ENCODE assay signal across 16 cellular contexts in the genomic region with DNA sequence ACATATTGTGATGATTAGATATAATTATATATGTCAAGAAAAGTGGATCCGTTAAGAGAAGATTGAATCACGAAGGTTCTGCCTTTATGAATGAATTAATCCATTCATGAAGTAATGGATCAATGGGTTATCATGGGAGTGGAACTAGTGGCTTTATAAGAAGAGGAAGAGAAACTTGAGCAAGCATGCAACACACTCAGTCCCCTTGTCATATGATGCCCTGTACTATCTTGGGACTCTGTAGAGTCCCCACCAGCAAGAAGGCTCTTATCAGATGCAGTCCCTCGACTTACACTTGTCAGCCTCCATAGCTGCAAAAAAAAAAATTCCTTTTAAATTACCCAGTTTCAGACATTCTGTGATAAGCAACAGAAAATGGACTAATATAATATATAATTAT.
DNase-seq lines count a peak whose midpoint lies in the region; ATAC-seq lines count a peak whose summit lies in the region.
"Had no signal": no experiment of that assay in that cellular context is flagged by ENCODE, and none has a peak within 500 bp of the region (broad histone marks: within the 10 kb centered on the region; RNA-seq: fewer than 3 reads in every experiment).

No MANE protein-coding gene starts in this region.

- ATAC-seq in HG02763 (IDR thresholded peaks at IDR 0.05; ENCODE audit: unreplicated experiment) (peak; percentile 66), HG03565 (IDR thresholded peaks at IDR 0.05; ENCODE audit: unreplicated experiment) (peak; percentile 98)

- no peak overlapping the region for H3K4me3 Mint-ChIP-seq in activated CD4-positive, alpha-beta memory T cell treated with anti-CD3 and anti-CD28 coated beads for 36 hours
- no peak overlapping the region for H3K4me3 Mint-ChIP-seq in activated CD4-positive, alpha-beta memory T cell treated with anti-CD3 and anti-CD28 coated beads, Interleukin-2, amount 10 ng/mL, durations not matched to agents 7 days and 5 days

- H3K4me1 Mint-ChIP-seq in activated CD4-positive, alpha-beta memory T cell treated with anti-CD3 and anti-CD28 coated beads for 36 hours (ENCODE audit: low read depth), result peaks cover 23% of the 10 kb centered on the region
- H3K4me1 Mint-ChIP-seq in activated CD4-positive, alpha-beta memory T cell treated with anti-CD3 and anti-CD28 coated beads, Interleukin-2, amount 10 ng/mL, durations not matched to agents 7 days and 5 days, result peaks cover 9% of the 10 kb centered on the region

- intact Hi-C loops in activated CD4-positive, alpha-beta memory T cell treated with anti-CD3 and anti-CD28 coated beads for 36 hours (cut with micrococcal nuclease), result no loop called here

- H3K36me3 Mint-ChIP-seq in activated CD4-positive, alpha-beta memory T cell treated with anti-CD3 and anti-CD28 coated beads for 36 hours, result no peaks in the 10 kb centered on the region
- H3K36me3 Mint-ChIP-seq in activated CD4-positive, alpha-beta memory T cell treated with anti-CD3 and anti-CD28 coated beads, Interleukin-2, amount 10 ng/mL, durations not matched to agents 7 days and 5 days (ENCODE audit: low read depth), result no peaks in the 10 kb centered on the region

- no peaks in the 10 kb centered on the region for H3K27me3 Mint-ChIP-seq in activated CD4-positive, alpha-beta memory T cell treated with anti-CD3 and anti-CD28 coated beads for 36 hours
- no peaks in the 10 kb centered on the region for H3K27me3 Mint-ChIP-seq in activated CD4-positive, alpha-beta memory T cell treated with anti-CD3 and anti-CD28 coated beads, Interleukin-2, amount 10 ng/mL, durations not matched to agents 7 days and 5 days

- no peak for DNase-seq in activated CD4-positive, alpha-beta memory T cell treated with anti-CD3 and anti-CD28 coated beads for 36 hours
- no peak for DNase-seq in activated CD4-positive, alpha-beta memory T cell treated with anti-CD3 and anti-CD28 coated beads, Interleukin-2, amount 10 ng/mL, durations not matched to agents 7 days and 5 days
- DNase-seq in activated CD4-positive, CD25-positive, alpha-beta regulatory T cell (lab: John Stamatoyannopoulos, UW), result no peak
- DNase-seq in NCI-H2107 treated with DMSO at 0.1 percent for 48 hours (lab: John Stamatoyannopoulos, UW; ENCODE audit: unreplicated experiment) (no peak), HuH-7.5 (ENCODE audit: low spot score) (no peak)
- no peak for DNase-seq in activated CD4-positive, alpha-beta T cell treated with anti-CD3 and anti-CD28 coated beads, Interleukin-2, amount 50 U/mL, for 48 hours
- DNase-seq: 8988T; activated CD4-positive, alpha-beta T cell treated with anti-CD3 and anti-CD28 coated beads for 1 hour; activated gamma-delta T cell treated with Interleukin-2 at 50 U/mL for 16 hours; colonic mucosa; foreskin melanocyte; NCI-H2107; RPMI8226; stimulated activated CD4-positive, alpha-beta T cell treated with anti-CD3 and anti-CD28 coated beads, Interleukin-2, amount 100 ng/mL, for 48 hours had no signal

- CTCF ChIA-PET in activated CD4-positive, alpha-beta memory T cell treated with anti-CD3 and anti-CD28 coated beads for 36 hours (lab: Charles Lee), result interaction anchor here (0.5 kb wide), 1 partner anchor 413 kb away, joined by 3 read pairs; no protein-coding TSS in a partner anchor
- CTCF ChIA-PET in activated CD4-positive, alpha-beta memory T cell treated with anti-CD3 and anti-CD28 coated beads, Interleukin-2, amount 10 ng/mL, durations not matched to agents 7 days and 5 days (lab: Charles Lee), result no interaction called here

- peak overlapping the region; percentile 11 for H3K27ac Mint-ChIP-seq in activated CD4-positive, alpha-beta memory T cell treated with anti-CD3 and anti-CD28 coated beads for 36 hours
- H3K27ac Mint-ChIP-seq in activated CD4-positive, alpha-beta memory T cell treated with anti-CD3 and anti-CD28 coated beads, Interleukin-2, amount 10 ng/mL, durations not matched to agents 7 days and 5 days, result no peak overlapping the region

- POLR2A ChIA-PET in activated CD4-positive, alpha-beta memory T cell treated with anti-CD3 and anti-CD28 coated beads for 36 hours (lab: Charles Lee), result no interaction called here
- POLR2A ChIA-PET in activated CD4-positive, alpha-beta memory T cell treated with anti-CD3 and anti-CD28 coated beads, Interleukin-2, amount 10 ng/mL, durations not matched to agents 7 days and 5 days (lab: Charles Lee), result no interaction called here

- H3K9me3 Mint-ChIP-seq in activated CD4-positive, alpha-beta memory T cell treated with anti-CD3 and anti-CD28 coated beads for 36 hours, result peaks cover 4% of the 10 kb centered on the region
- H3K9me3 Mint-ChIP-seq in activated CD4-positive, alpha-beta memory T cell treated with anti-CD3 and anti-CD28 coated beads, Interleukin-2, amount 10 ng/mL, durations not matched to agents 7 days and 5 days, result peaks cover 3% of the 10 kb centered on the region
